ENCODE assay signal across 8 cellular contexts in genomic region chr17:50719144-50719923, GRCh38. TPM values are rescaled to one million over a fixed set of nuclear protein-coding genes. Genes with fewer than 3 reads are reported as not detected.
A peak's percentile ranks its signal among the peaks of the same experiment; 100 is the strongest.
DNase-seq lines count a peak whose midpoint lies in the region; ATAC-seq and TF ChIP-seq lines count a peak whose summit lies in the region.

A gene with protein sequence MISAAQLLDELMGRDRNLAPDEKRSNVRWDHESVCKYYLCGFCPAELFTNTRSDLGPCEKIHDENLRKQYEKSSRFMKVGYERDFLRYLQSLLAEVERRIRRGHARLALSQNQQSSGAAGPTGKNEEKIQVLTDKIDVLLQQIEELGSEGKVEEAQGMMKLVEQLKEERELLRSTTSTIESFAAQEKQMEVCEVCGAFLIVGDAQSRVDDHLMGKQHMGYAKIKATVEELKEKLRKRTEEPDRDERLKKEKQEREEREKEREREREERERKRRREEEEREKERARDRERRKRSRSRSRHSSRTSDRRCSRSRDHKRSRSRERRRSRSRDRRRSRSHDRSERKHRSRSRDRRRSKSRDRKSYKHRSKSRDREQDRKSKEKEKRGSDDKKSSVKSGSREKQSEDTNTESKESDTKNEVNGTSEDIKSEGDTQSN (plus strand): TSS chr17:50719603. CDS start chr17:50719733, 130 bp downstream.

- peak within 1 kb of the TSS; percentile 93 for H3K4me3 ChIP-seq in left ventricle myocardium inferior
- peak within 1 kb of the TSS; percentile 92 for H3K4me3 ChIP-seq in psoas muscle
- peak within 1 kb of the TSS; percentile 96 for H3K4me3 ChIP-seq in urinary bladder (ENCODE audit: low read depth, low read length)

- no peaks in the 10 kb centered on the region for H3K27me3 Mint-ChIP-seq in T-helper 1 cell treated with Interleukin-12 subunit alpha and Interleukin-12 subunit beta and Interleukin-4 antibody, amounts not matched to agents 30 μg/mL and 1 μg/mL, for 36 hours (ENCODE audit: low read depth)

- no peaks in the 10 kb centered on the region for H3K9me3 Mint-ChIP-seq in T-helper 1 cell treated with Interleukin-12 subunit alpha and Interleukin-12 subunit beta and Interleukin-4 antibody, amounts not matched to agents 30 μg/mL and 1 μg/mL, for 36 hours

- H3K36me3 Mint-ChIP-seq in T-helper 1 cell treated with Interleukin-12 subunit alpha and Interleukin-12 subunit beta and Interleukin-4 antibody, amounts not matched to agents 30 μg/mL and 1 μg/mL, for 36 hours (ENCODE audit: low read depth): peaks cover 13% of the 10 kb centered on the region

- H3K36me3 ChIP-seq in left ventricle myocardium inferior (no peaks in the 10 kb centered on the region), psoas muscle (ENCODE audit: insufficient read depth in 1 of 2, low read depth in 1 of 2) (no peaks in the 10 kb centered on the region), urinary bladder (ENCODE audit: insufficient read depth) (no peaks in the 10 kb centered on the region)

- DNase-seq in NCI-H1694 treated with DMSO at 0.1 percent for 48 hours (lab: John Stamatoyannopoulos, UW) (peak; percentile 92), amniotic stem cell (lab: John Stamatoyannopoulos, UW) (peak; percentile 84), left ventricle myocardium inferior (peak; percentile 94), psoas muscle (peak; percentile 96)

- H3K27ac ChIP-seq in left ventricle myocardium inferior (replicated peaks) (peak within 1 kb of the TSS; percentile 96), psoas muscle (peak within 1 kb of the TSS; percentile 98), urinary bladder (ENCODE audit: low read depth) (peak within 1 kb of the TSS; percentile 97)

- H3K27me3 ChIP-seq in left ventricle myocardium inferior (ENCODE audit: low read depth) (no peaks in the 10 kb centered on the region), psoas muscle (ENCODE audit: insufficient read depth in 3 of 3, low read length in 2 of 3) (no peaks in the 10 kb centered on the region)

- WGBS in psoas muscle, 3 donors: 1 to 2% (median 1%) methylated on average over 75 to 76 of the region's 76 CpGs
- 1% methylated on average over 76 of the region's 76 CpGs for WGBS in urinary bladder

- TF ChIP-seq CTCF in left ventricle myocardium inferior (IDR thresholded peaks at IDR 0.05; ENCODE audit: borderline replicate concordance): peak; percentile 7
- no peak for TF ChIP-seq CTCF in psoas muscle (IDR thresholded peaks at IDR 0.05)

- peak within 1 kb of the TSS; percentile 98 for H3K27ac Mint-ChIP-seq in T-helper 1 cell treated with Interleukin-12 subunit alpha and Interleukin-12 subunit beta and Interleukin-4 antibody, amounts not matched to agents 30 μg/mL and 1 μg/mL, for 36 hours

- ATAC-seq in GM18498 (IDR thresholded peaks at IDR 0.05; ENCODE audit: unreplicated experiment) (peak; percentile 90), HG02938 (IDR thresholded peaks at IDR 0.05; ENCODE audit: unreplicated experiment) (peak; percentile 84), psoas muscle (peak; percentile 98 to 99 (median 98))

- H3K4me3 Mint-ChIP-seq in T-helper 1 cell treated with Interleukin-12 subunit alpha and Interleukin-12 subunit beta and Interleukin-4 antibody, amounts not matched to agents 30 μg/mL and 1 μg/mL, for 36 hours: peak within 1 kb of the TSS; percentile 99

- intact Hi-C loops in left ventricle myocardium inferior (cut with micrococcal nuclease) (no loop called here), psoas muscle (cut with DNase I) (no loop called here)

- H3K9me3 ChIP-seq in left ventricle myocardium inferior (replicated peaks): no peaks in the 10 kb centered on the region
- H3K9me3 ChIP-seq in psoas muscle: no peaks in the 10 kb centered on the region

- H3K4me1 Mint-ChIP-seq in T-helper 1 cell treated with Interleukin-12 subunit alpha and Interleukin-12 subunit beta and Interleukin-4 antibody, amounts not matched to agents 30 μg/mL and 1 μg/mL, for 36 hours (ENCODE audit: low read depth): peaks cover 29% of the 10 kb centered on the region

- peaks cover 55% of the 10 kb centered on the region for H3K4me1 ChIP-seq in left ventricle myocardium inferior
- peaks cover 35% of the 10 kb centered on the region for H3K4me1 ChIP-seq in psoas muscle
- peaks cover 2% of the 10 kb centered on the region for H3K4me1 ChIP-seq in urinary bladder (ENCODE audit: insufficient read depth)

RNA-seq across cellular contexts. Expression of the gene that starts here (rescaled TPM):
- total RNA-seq in left ventricle myocardium inferior: 64.4 TPM
- total RNA-seq in psoas muscle: 10 to 100 TPM; 25.4 to 55.9 (median 49.9) TPM
- 100 to 1,000 TPM in 1 of 3 donors, 10 to 100 TPM in 2; 33.4 to 108 (median 49.2) TPM for polyA plus RNA-seq in psoas muscle
- 129 TPM for total RNA-seq in urinary bladder
- 69.7 TPM for polyA plus RNA-seq in urinary bladder

Comparison
In these comparisons a context has a peak if more than half of its experiments do, and no peak if none do; other contexts are left out.
1. Peak in every context shown above with its lines: DNase-seq, ATAC-seq, H3K4me3 ChIP-seq and H3K27ac ChIP-seq.